18 cellular contexts compared by ENCODE assay signal in genomic region chr9:136597965-136598364, GRCh38. TPM values are rescaled to one million over a fixed set of nuclear protein-coding genes. Genes with fewer than 3 reads are reported as not detected.
DNase-seq lines count a peak whose midpoint lies in the region; ATAC-seq, FAIRE-seq and TF ChIP-seq lines count a peak whose summit lies in the region.
"Had no signal": no experiment of that assay in that cellular context is flagged by ENCODE, and none has a peak within 500 bp of the region (broad histone marks: within the 10 kb centered on the region; RNA-seq: fewer than 3 reads in every experiment).

No MANE protein-coding gene starts in this region.

- WGBS in H1 (ENCODE audit: extremely low coverage in 1 of 2, insufficient coverage in 1 of 2, insufficient read length in 1 of 2, insufficient replicate concordance in 2 of 2, low coverage in 1 of 2, low lambda C conversion rate in 2 of 2, missing lambda C conversion rate in 1 of 2), 2 experiments: 90% methylated on average over 9 of the region's 9 CpGs; no CpG with 5 or more reads in 1 of the 2 experiments
- no CpG with 5 or more reads among the region's 9 CpGs for WGBS in neuronal stem cell (ENCODE audit: extremely low coverage in 2 of 2, insufficient read length in 2 of 2, insufficient replicate concordance in 1 of 2), 2 donors

- H3K27ac ChIP-seq in H1 (ENCODE audit: low read depth, low read length): no peak overlapping the region
- no peak overlapping the region for H3K27ac ChIP-seq in neuronal stem cell (replicated peaks; ENCODE audit: low read length)

- H3K4me2 ChIP-seq in H1 (ENCODE audit: insufficient read depth in 1 of 2, low read depth in 2 of 2, low read length in 2 of 2): no peak overlapping the region
- no peak overlapping the region for H3K4me2 ChIP-seq in neuronal stem cell (ENCODE audit: insufficient read depth, low read length, poor library complexity, severe bottlenecking)

- H3K23ac ChIP-seq in H1 (ENCODE audit: insufficient read length) (no peak overlapping the region), neuronal stem cell (ENCODE audit: low read depth, low read length, poor library complexity) (peak overlapping the region; percentile 62)

- H4K8ac ChIP-seq in H1 (ENCODE audit: extremely low read depth, insufficient read depth, low read length): peak overlapping the region; percentile 58; the same call in 1 of the 2 replicates
- no peak overlapping the region for H4K8ac ChIP-seq in neuronal stem cell (ENCODE audit: low read depth, low read length)

- no peak for FAIRE-seq in H1 (lab: Jason Lieb, UNC)
- FAIRE-seq: GM12892 had no signal

- no peak overlapping the region for H2AK5ac ChIP-seq in H1 (ENCODE audit: low read depth, low read length)
- H2AK5ac ChIP-seq in neuronal stem cell (ENCODE audit: low read depth, low read length): peak overlapping the region; percentile 95

- H3K4ac ChIP-seq in H1 (replicated peaks; ENCODE audit: insufficient read length, low read depth, low read length) (no peak overlapping the region), neuronal stem cell (ENCODE audit: low read length) (no peak overlapping the region)

- H3K18ac ChIP-seq in H1 (ENCODE audit: extremely low read depth, low read length) (no peak overlapping the region), neuronal stem cell (ENCODE audit: low read length) (peak overlapping the region; percentile 86)

- H4K5ac ChIP-seq in H1 (ENCODE audit: insufficient read length, low read depth, low read length): no peak overlapping the region

- H3K4me3 ChIP-seq in H1 (ENCODE audit: extremely low read depth in 1 of 4, insufficient read depth in 2 of 4, low read depth in 3 of 4, low read length in 4 of 4) (no peak overlapping the region), neuronal stem cell (ENCODE audit: low read length in 2 of 2) (no peak overlapping the region)

- POLR2A ChIA-PET in H1 (lab: Charles Lee; ENCODE audit: partially characterized antibody): no interaction called here

- peak overlapping the region; percentile 63; the same call in 1 of the 2 replicates for H2BK12ac ChIP-seq in H1 (ENCODE audit: low read depth, low read length)
- peak overlapping the region; percentile 80 for H2BK12ac ChIP-seq in neuronal stem cell (ENCODE audit: low read length)

- H3K14ac ChIP-seq in H1 (ENCODE audit: insufficient read length) (no peak overlapping the region), neuronal stem cell (ENCODE audit: low read length) (no peak overlapping the region)

- H2BK5ac ChIP-seq in H1 (ENCODE audit: low read depth, low read length) (no peak overlapping the region; the same call in 1 of the 2 replicates), neuronal stem cell (ENCODE audit: low read length) (peak overlapping the region; percentile 96)

- TF ChIP-seq RAD21 in H1 (IDR thresholded peaks at IDR 0.05 in 1 of 2, conservative IDR thresholded peaks at IDR 0.05 in 1 of 2; ENCODE audit: low read depth in 2 of 2, low read length in 2 of 2): no peak

- H3K9me3 ChIP-seq in H1 (ENCODE audit: insufficient read depth in 2 of 2, low read depth in 1 of 2, low read length in 1 of 2): no peaks in the 10 kb centered on the region; a peak in 1 of 4 replicates
- H3K9me3 ChIP-seq in neuronal stem cell (replicated peaks in 1 of 2; ENCODE audit: control insufficient read depth in 2 of 2, insufficient read depth in 1 of 2, low read depth in 1 of 2, low read length in 2 of 2): peaks cover 0 to 2% of the 10 kb centered on the region in 2 donors
- H3K9me3 ChIP-seq: BE2C had no signal

- H3K23me2 ChIP-seq in H1 (ENCODE audit: low read depth, low read length): no peaks in the 10 kb centered on the region

- TF ChIP-seq EP300 in H1 (IDR thresholded peaks at IDR 0.05; ENCODE audit: borderline replicate concordance in 1 of 2, low read depth in 2 of 2, low read length in 2 of 2): no peak

- CTCF ChIA-PET in H1 (lab: Charles Lee; ENCODE audit: partially characterized antibody): interaction anchor here (0.6 to 0.9 kb wide), 4 partner anchors 9 to 171 kb away, joined by 3 read pairs; no protein-coding TSS in a partner anchor

- H3K79me1 ChIP-seq in H1 (ENCODE audit: low read depth, low read length): no peaks in the 10 kb centered on the region
- no peaks in the 10 kb centered on the region for H3K79me1 ChIP-seq in neuronal stem cell (ENCODE audit: low read depth, low read length)

- no peak for ATAC-seq in HG03521 (IDR thresholded peaks at IDR 0.05; ENCODE audit: unreplicated experiment)
- no peak for ATAC-seq in HG02642 (IDR thresholded peaks at IDR 0.05; ENCODE audit: poor library complexity, unreplicated experiment)
- ATAC-seq: T-cell had no signal

- H3K79me2 ChIP-seq in H1 (ENCODE audit: control insufficient read depth in 1 of 2, insufficient read depth in 2 of 2, low read length in 2 of 2): no peaks in the 10 kb centered on the region

- peak overlapping the region; percentile 88; the same call in 1 of the 2 replicates for H2BK15ac ChIP-seq in H1 (ENCODE audit: low read length)
- peak overlapping the region; percentile 96 for H2BK15ac ChIP-seq in neuronal stem cell (ENCODE audit: low read length)

- H4K91ac ChIP-seq in H1 (replicated peaks; ENCODE audit: insufficient read length, low read length): peak overlapping the region; percentile 19
- peak overlapping the region; percentile 93 for H4K91ac ChIP-seq in neuronal stem cell (ENCODE audit: low read depth, low read length, poor library complexity)

- DNase-seq in ELR (ENCODE audit: low read depth): peak; percentile 23
- peak; percentile 17 for DNase-seq in M059J (ENCODE audit: low read depth)
- DNase-seq in H1 (ENCODE audit: low read depth in 1 of 2, low spot score in 2 of 2): no peak
- no peak for DNase-seq in neuronal stem cell (ENCODE audit: low spot score)
- DNase-seq in NCI-H128 (lab: John Stamatoyannopoulos, UW; ENCODE audit: unreplicated experiment): no peak
- DNase-seq: BE2C; CD8-positive, alpha-beta memory T cell; GOT3; NCI-H1436; NCI-H2029; NCI-H2171 treated with DMSO at 0.1 percent for 48 hours; NCI-H446 treated with DMSO at 0.1 percent for 48 hours; NCI-H748 treated with DMSO at 0.1 percent for 48 hours; OCI-M1; T-cell had no signal

- no peak overlapping the region for H2BK20ac ChIP-seq in H1 (ENCODE audit: low read length)

- TF ChIP-seq CTCF in H1 (IDR thresholded peaks at IDR 0.05; ENCODE audit: control extremely low read depth in 1 of 3, insufficient read depth in 1 of 3, low read depth in 1 of 3, low read length in 3 of 3): no peak

- no peak overlapping the region for H3K56ac ChIP-seq in H1 (replicated peaks; ENCODE audit: insufficient read length, low read depth, low read length)

- no peak for TF ChIP-seq POLR2A in H1 (IDR thresholded peaks at IDR 0.05; ENCODE audit: control extremely low read depth in 1 of 2, low read depth in 2 of 2, low read length in 2 of 2)

- H3K36me3 ChIP-seq in H1 (ENCODE audit: control insufficient read depth in 2 of 4, insufficient read depth in 4 of 4, low read length in 3 of 4) (no peaks in the 10 kb centered on the region), neuronal stem cell (replicated peaks in 1 of 2; ENCODE audit: control insufficient read depth in 2 of 2, insufficient read depth in 2 of 2, low read length in 2 of 2) (no peaks in the 10 kb centered on the region)
- H3K36me3 ChIP-seq: BE2C had no signal

- peaks cover 0 to 16% (median 7%) of the 10 kb centered on the region in 4 experiments; a peak in 5 of 7 replicates for H3K4me1 ChIP-seq in H1 (replicated peaks in 1 of 4; ENCODE audit: control insufficient read depth in 3 of 4, insufficient read depth in 4 of 4, low read length in 3 of 4)
- peaks cover 37 to 57% of the 10 kb centered on the region in 2 donors for H3K4me1 ChIP-seq in neuronal stem cell (ENCODE audit: control insufficient read depth in 2 of 2, insufficient read depth in 1 of 2, low read depth in 1 of 2, low read length in 2 of 2)
- H3K4me1 ChIP-seq: BE2C had no signal

- no peak overlapping the region for H2BK120ac ChIP-seq in H1 (replicated peaks; ENCODE audit: low read depth, low read length)
- H2BK120ac ChIP-seq in neuronal stem cell (ENCODE audit: low read depth, low read length): peak overlapping the region; percentile 99

- no peak overlapping the region for H3K9ac ChIP-seq in H1 (replicated peaks in 1 of 4; ENCODE audit: extremely low read depth in 1 of 4, low read depth in 3 of 4, low read length in 3 of 4)
- H3K9ac ChIP-seq in neuronal stem cell (ENCODE audit: low read depth, low read length, poor library complexity): no peak overlapping the region

- H2AFZ ChIP-seq in H1 (ENCODE audit: low read length): no peak overlapping the region
- no peak overlapping the region for H2AFZ ChIP-seq in neuronal stem cell (ENCODE audit: low read length)

- H4K20me1 ChIP-seq in H1 (replicated peaks in 1 of 2; ENCODE audit: control insufficient read depth in 1 of 2, insufficient read depth in 2 of 2, low read length in 2 of 2): peaks cover 0 to 2% of the 10 kb centered on the region in 2 experiments

- no peaks in the 10 kb centered on the region for H3K27me3 ChIP-seq in H1 (replicated peaks in 1 of 4; ENCODE audit: control insufficient read depth in 3 of 4, extremely low read depth in 1 of 4, insufficient read depth in 3 of 4, low read length in 3 of 4)
- no peaks in the 10 kb centered on the region for H3K27me3 ChIP-seq in neuronal stem cell (ENCODE audit: control insufficient read depth in 3 of 3, insufficient read depth in 3 of 3, low read depth in 1 of 3, low read length in 3 of 3)

TF ChIP-seq in H1, 55 proteins besides CTCF, POLR2A, EP300 and RAD21 (continues in another document):
- TF ChIP-seq TAF7 (optimal IDR thresholded peaks at IDR 0.05; ENCODE audit: borderline replicate concordance, low read depth, low read length) (no peak), JUN (IDR thresholded peaks at IDR 0.05; ENCODE audit: low read depth, low read length) (no peak), CREB1 (IDR thresholded peaks at IDR 0.05) (no peak), CHD1 (IDR thresholded peaks at IDR 0.05; ENCODE audit: low read depth, low read length) (no peak), GABPA (IDR thresholded peaks at IDR 0.05; ENCODE audit: borderline replicate concordance, insufficient read depth, low read length) (no peak), KDM1A (IDR thresholded peaks at IDR 0.05; ENCODE audit: borderline replicate concordance, low read length) (no peak), RFX5 (IDR thresholded peaks at IDR 0.05; ENCODE audit: borderline replicate concordance, low read depth, low read length) (no peak), SIRT6 (IDR thresholded peaks at IDR 0.05; ENCODE audit: low read length) (no peak)

RNA-seq across cellular contexts. Expression of gene NOTCH1, which starts 52.1 kb away (rescaled TPM):
- 6.4 and 12.1 TPM in 2 replicates for total RNA-seq in M059J (2014; rRNA removed; shearing (Covaris generic))
- 55.6 and 60.9 TPM in 2 replicates for total RNA-seq in H1 (2021; fragmentation: NEBNext Ultra II Directional; extraction: Animal tissue kit (Norgen Biotek cat#: 25700))
- 6.9 and 19.9 TPM in 2 replicates for polyA plus RNA-seq in H1 (2011; rRNA removed)
- 7.3 TPM for polyA plus RNA-seq in H1 (2011; cell fraction: cytosol; rRNA removed)
- 41.0 TPM for polyA plus RNA-seq in H1 (2011; cell fraction: nucleus; rRNA removed)
- 17.4 to 31.4 TPM (median 28.7 TPM) in 4 replicates for polyA plus RNA-seq in H1 (2012, experiment 1 of 2)
- polyA plus RNA-seq in H1 (2012, experiment 2 of 2): 20.1 TPM
- polyA plus RNA-seq in H1 (2013, experiment 1 of 2): 33.5 TPM
- 26.3 TPM for polyA plus RNA-seq in H1 (2013, experiment 2 of 2)
- polyA minus RNA-seq in H1 (2011; rRNA and poly(A)+ RNA removed): 12.2 and 13.8 TPM in 2 replicates
- polyA minus RNA-seq in H1 (2011; cell fraction: cytosol; rRNA and poly(A)+ RNA removed): 58.8 TPM
- polyA minus RNA-seq in H1 (2011; cell fraction: nucleus; rRNA and poly(A)+ RNA removed): 41.9 TPM
- polyA plus RNA-seq in neuronal stem cell (2013, experiment 1 of 2): 32.9 TPM
- 33.2 TPM for polyA plus RNA-seq in neuronal stem cell (2013, experiment 2 of 2)

Comparison
In these comparisons a context has a peak if more than half of its experiments do, and no peak if none do; other contexts are left out.
1. DNase-seq: peak in ELR (single experiment) and M059J (single experiment); none in H1 (0 of 2), neuronal stem cell (single experiment) and NCI-H128 (single experiment).